8 cellular contexts compared by ENCODE assay signal in the genomic region with DNA sequence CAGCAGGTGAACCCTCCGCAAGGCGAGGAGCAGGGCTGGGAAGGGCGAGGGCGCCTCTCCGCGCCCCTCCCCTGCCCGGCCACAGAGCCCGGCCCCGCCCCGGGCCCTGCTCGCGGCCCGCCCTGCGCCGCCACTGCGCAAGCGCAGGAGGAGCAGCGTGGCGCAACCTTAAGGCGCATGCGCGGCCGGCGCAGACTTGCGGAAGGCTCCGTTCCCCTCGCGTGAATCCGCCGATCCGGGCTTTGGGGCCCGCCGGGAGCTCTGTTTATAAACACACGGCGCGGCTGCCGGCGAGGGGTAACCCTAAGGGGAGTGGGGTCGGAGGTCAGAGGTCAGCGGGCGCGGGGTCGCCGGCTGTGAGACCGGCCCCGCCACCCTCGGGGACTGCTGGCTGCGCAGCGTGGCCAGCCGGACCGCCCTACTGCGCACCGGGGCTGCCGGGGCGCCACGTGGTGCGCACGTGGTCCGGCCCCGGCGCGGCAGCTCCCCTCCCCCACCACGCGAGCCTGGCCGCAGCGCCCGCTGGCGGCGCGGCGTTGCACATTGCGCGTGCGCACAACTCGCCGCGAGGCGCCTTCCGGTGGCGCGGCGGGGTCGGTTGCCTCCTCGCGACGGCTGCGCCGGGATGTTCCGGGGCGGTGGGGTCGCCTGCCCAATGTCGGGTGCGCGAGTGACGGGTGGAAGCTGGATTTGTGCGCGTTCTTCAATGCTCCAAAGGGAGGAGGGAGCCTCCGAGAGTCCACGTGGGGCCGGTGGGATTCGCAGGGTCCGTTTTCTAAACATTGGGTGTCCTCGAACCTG. TPM values are rescaled to one million over a fixed set of nuclear protein-coding genes. Genes with fewer than 3 reads are reported as not detected.
DNase-seq lines count a peak whose midpoint lies in the region; ATAC-seq and TF ChIP-seq lines count a peak whose summit lies in the region.

No MANE protein-coding gene starts in this region.

- peaks cover 6% of the 10 kb centered on the region for H3K79me2 ChIP-seq in OCI-LY3 (ENCODE audit: low read length)

- no peaks in the 10 kb centered on the region for H3K9me3 Mint-ChIP-seq in naive B cell
- no peaks in the 10 kb centered on the region for H3K9me3 Mint-ChIP-seq in stimulated activated memory B cell treated with anti-CD40 and anti-IgM and Interleukin-4, amounts not matched to agents 10 μg/mL and 1 μg/mL and 100 μg/mL, for 72 hours

- H3K27me3 Mint-ChIP-seq in naive B cell = peaks cover 4 to 27% (median 23%) of the 10 kb centered on the region in 3 donors
- H3K27me3 Mint-ChIP-seq in stimulated activated memory B cell treated with anti-CD40 and anti-IgM and Interleukin-4, amounts not matched to agents 10 μg/mL and 1 μg/mL and 100 μg/mL, for 72 hours = peaks cover 26% of the 10 kb centered on the region

- H3K27me3 ChIP-seq in HUES6 (ENCODE audit: control insufficient read depth, insufficient read depth, low read length) (peaks cover 6% of the 10 kb centered on the region), OCI-LY3 (ENCODE audit: low read depth, low read length) (no peaks in the 10 kb centered on the region)

- H3K36me3 ChIP-seq in HUES6 (ENCODE audit: control insufficient read depth, insufficient read depth, low read length) = no peaks in the 10 kb centered on the region
- H3K36me3 ChIP-seq in OCI-LY3 (replicated peaks; ENCODE audit: low read depth, low read length) = no peaks in the 10 kb centered on the region

- H3K4me3 Mint-ChIP-seq in naive B cell = peak overlapping the region; percentile 87 to 95 (median 90)
- peak overlapping the region; percentile 87 for H3K4me3 Mint-ChIP-seq in stimulated activated memory B cell treated with anti-CD40 and anti-IgM and Interleukin-4, amounts not matched to agents 10 μg/mL and 1 μg/mL and 100 μg/mL, for 72 hours

- H3K4me2 ChIP-seq in OCI-LY3 (ENCODE audit: low read length) = peak overlapping the region; percentile 71

- TF ChIP-seq CTCF in OCI-LY3 (IDR thresholded peaks at IDR 0.05; ENCODE audit: low read depth, low read length) = peak; percentile 27

- H3K4me3 ChIP-seq in HUES6 (ENCODE audit: low read depth, low read length) (peak overlapping the region; percentile 61), OCI-LY3 (ENCODE audit: low read length) (peak overlapping the region; percentile 80)

- H2AFZ ChIP-seq in OCI-LY3 (ENCODE audit: low read depth, low read length) = peak overlapping the region; percentile 91; the same call in 1 of the 2 replicates

- ATAC-seq in GM21447 (IDR thresholded peaks at IDR 0.05; ENCODE audit: unreplicated experiment) (peak; percentile 77), esophagus mucosa (peak; percentile 97), naive B cell (ENCODE audit: low read depth in 2 of 2) (peak; percentile 78 to 80)
- ATAC-seq in stimulated activated memory B cell treated with anti-CD40 and anti-IgM and Interleukin-4, amounts not matched to agents 10 μg/mL and 1 μg/mL and 100 μg/mL, for 72 hours = peak; percentile 94

- peak overlapping the region; percentile 80 to 96 (median 94) for H3K27ac Mint-ChIP-seq in naive B cell
- H3K27ac Mint-ChIP-seq in stimulated activated memory B cell treated with anti-CD40 and anti-IgM and Interleukin-4, amounts not matched to agents 10 μg/mL and 1 μg/mL and 100 μg/mL, for 72 hours = peak overlapping the region; percentile 98

- H4K20me1 ChIP-seq in OCI-LY3 (ENCODE audit: insufficient read depth, low read length) = no peaks in the 10 kb centered on the region

- H3K9me3 ChIP-seq in HUES6 (ENCODE audit: control insufficient read depth, insufficient read depth, low read depth, low read length) (peaks cover 6% of the 10 kb centered on the region; the same call in 1 of the 2 replicates), OCI-LY3 (ENCODE audit: insufficient read depth, low read length) (no peaks in the 10 kb centered on the region)

- peak; percentile 94 for DNase-seq in DMS153 (lab: John Stamatoyannopoulos, UW)
- peak; percentile 98 for DNase-seq in activated T-cell treated with anti-CD3 and anti-CD28 coated beads, Interleukin-2, amount 50 U/mL, for 1 hour
- peak; percentile 97 for DNase-seq in naive B cell

- H3K9ac ChIP-seq in HUES6 (ENCODE audit: low read length) = peak overlapping the region; percentile 74
- peak overlapping the region; percentile 79 for H3K9ac ChIP-seq in OCI-LY3 (ENCODE audit: low read length)

- no peaks in the 10 kb centered on the region for H3K36me3 Mint-ChIP-seq in naive B cell
- H3K36me3 Mint-ChIP-seq in stimulated activated memory B cell treated with anti-CD40 and anti-IgM and Interleukin-4, amounts not matched to agents 10 μg/mL and 1 μg/mL and 100 μg/mL, for 72 hours = no peaks in the 10 kb centered on the region

- H3K4me1 ChIP-seq in HUES6 (ENCODE audit: control insufficient read depth, insufficient read depth, low read length) = no peaks in the 10 kb centered on the region
- H3K4me1 ChIP-seq in OCI-LY3 (ENCODE audit: low read length) = peaks cover 5% of the 10 kb centered on the region; the same call in 1 of the 2 replicates

- peak overlapping the region; percentile 61; the same call in 1 of the 2 replicates for H3K27ac ChIP-seq in HUES6 (ENCODE audit: low read depth, low read length)
- H3K27ac ChIP-seq in OCI-LY3 (ENCODE audit: low read length) = peak overlapping the region; percentile 70

- peaks cover 7 to 10% (median 8%) of the 10 kb centered on the region in 3 donors for H3K4me1 Mint-ChIP-seq in naive B cell
- H3K4me1 Mint-ChIP-seq in stimulated activated memory B cell treated with anti-CD40 and anti-IgM and Interleukin-4, amounts not matched to agents 10 μg/mL and 1 μg/mL and 100 μg/mL, for 72 hours = peaks cover 8% of the 10 kb centered on the region

RNA-seq across cellular contexts. Expression of a gene that starts 40.2 kb away (rescaled TPM):
- total RNA-seq in esophagus mucosa = 21.7 TPM
- polyA plus RNA-seq in naive B cell (ENCODE audit: low read depth in 6 of 6) = 1 to 10 TPM in 5 of 6 donors, under 1 TPM in 1; 0.92 to 3.1 (median 1.8) TPM

Comparison
In these comparisons a context has a peak if more than half of its experiments do, and no peak if none do; other contexts are left out.
1. Peak in every context shown above with its lines: DNase-seq, ATAC-seq, H3K4me3 ChIP-seq and H3K27ac ChIP-seq.